ENCODE assay signal across 8 cellular contexts in the genomic region with DNA sequence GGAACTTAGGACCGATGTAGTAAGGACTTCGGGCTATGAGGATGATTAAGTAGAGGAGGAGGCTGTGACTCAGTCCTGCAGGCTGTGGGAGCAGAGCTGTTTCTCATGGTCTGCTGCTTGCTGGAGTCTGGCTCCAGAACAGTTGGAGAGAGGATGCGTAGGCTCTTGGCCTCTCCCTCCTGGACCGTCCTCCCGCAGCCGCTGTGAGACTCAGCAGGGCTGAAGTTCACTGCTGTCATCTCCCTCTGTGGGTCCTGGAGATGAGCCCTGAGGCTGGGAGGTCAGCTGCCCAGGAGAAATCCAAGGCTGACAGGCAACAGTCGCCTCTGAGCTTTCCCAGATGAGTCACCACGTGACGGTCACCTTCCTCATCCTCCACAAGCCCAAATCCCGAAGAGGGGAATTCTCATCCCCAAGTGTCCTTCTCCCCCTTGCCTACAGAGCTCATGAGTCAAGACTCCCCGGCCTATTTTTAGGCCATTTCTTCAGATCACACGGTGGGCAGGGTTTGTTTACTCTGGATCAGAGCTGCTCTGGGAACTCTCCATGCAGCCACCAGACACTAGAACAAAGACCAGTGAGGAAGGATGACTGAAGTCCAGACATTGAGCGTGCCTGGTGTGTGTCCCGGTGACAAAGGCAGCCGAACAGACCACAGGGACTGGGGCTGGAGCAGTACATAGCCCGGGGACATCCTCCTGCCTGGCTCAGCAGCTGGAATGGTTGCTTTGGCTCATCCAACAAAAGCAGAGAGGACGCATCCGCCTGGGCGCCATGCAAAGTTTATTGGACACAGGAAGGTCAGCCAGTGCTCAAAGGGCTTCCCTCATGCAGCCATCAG.
A peak's percentile ranks its signal among the peaks of the same experiment; 100 is the strongest.
DNase-seq lines count a peak whose midpoint lies in the region; TF ChIP-seq lines count a peak whose summit lies in the region.
"Not testable (repeated sequence)": the region's sequence is repeated elsewhere in the genome, so short reads cannot be mapped to it uniquely, and the experiment has no call there.

No MANE protein-coding gene starts in this region.

- peak in 1 of 2 donors; percentile 39 for TF ChIP-seq EP300 in tibial nerve (IDR thresholded peaks at IDR 0.05)

- H3K27me3 ChIP-seq in liver (ENCODE audit: control insufficient read depth in 4 of 4, insufficient read depth in 4 of 4, low read length in 3 of 4); tibial nerve: not testable (repeated sequence)

- not testable (repeated sequence) for TF ChIP-seq RAD21 in liver (IDR thresholded peaks at IDR 0.05)

- not testable (repeated sequence) for H3K27ac Mint-ChIP-seq in chondrocyte (ENCODE audit: unreplicated experiment)

- H3K9ac ChIP-seq in liver (ENCODE audit: low read depth in 1 of 2, low read length in 2 of 2): not testable (repeated sequence)

- H3K27ac ChIP-seq in liver (ENCODE audit: low read depth in 1 of 2, low read length in 2 of 2): peak overlapping the region; percentile 8 to 25
- peak overlapping the region in 2 of 4 donors; percentile 50 to 67 for H3K27ac ChIP-seq in tibial nerve

- peak overlapping the region; percentile 21 for H3K4me3 Mint-ChIP-seq in chondrocyte (ENCODE audit: unreplicated experiment)

- not testable (repeated sequence) for H3K36me3 ChIP-seq in liver (ENCODE audit: control insufficient read depth in 4 of 4, insufficient read depth in 3 of 4, low read depth in 1 of 4, low read length in 3 of 4); tibial nerve

- not testable (repeated sequence) for H3K4me1 Mint-ChIP-seq in chondrocyte (ENCODE audit: low read depth)

- H3K36me3 Mint-ChIP-seq in chondrocyte (ENCODE audit: low read depth): not testable (repeated sequence)

- not testable (repeated sequence) for TF ChIP-seq POLR2A in tibial nerve (IDR thresholded peaks at IDR 0.05)

- 66% methylated on average over 19 of the region's 19 CpGs for whole genome bisulfite sequencing in liver
- WGBS in tibial nerve, 2 donors: 42 to 46% methylated on average over 15 to 17 of the region's 19 CpGs

- not testable (repeated sequence) for H3K27me3 Mint-ChIP-seq in chondrocyte (ENCODE audit: low read depth)

- peak; percentile 80 for DNase-seq in AG08396 (ENCODE audit: low spot score)
- DNase-seq in HFF-Myc (ENCODE audit: extremely low read depth, low read depth): peak; percentile 67
- DNase-seq in SK-N-DZ (ENCODE audit: low spot score): peak; percentile 60
- DNase-seq in chondrocyte (ENCODE audit: low spot score): peak; percentile 90
- peak; percentile 96 for DNase-seq in glomerular visceral epithelial cell (ENCODE audit: extremely low spot score)
- peak; percentile 6 for DNase-seq in pons (ENCODE audit: low spot score)
- peak; percentile 37 to 60 for DNase-seq in tibial nerve (ENCODE audit: low spot score in 2 of 2)

- H3K9me3 ChIP-seq in liver (ENCODE audit: control insufficient read depth in 4 of 4, low read length in 3 of 4); tibial nerve: not testable (repeated sequence)

- TF ChIP-seq CTCF in HFF-Myc (IDR thresholded peaks at IDR 0.05; ENCODE audit: low read depth, low read length, missing control alignments); chondrocyte (IDR thresholded peaks at IDR 0.05); liver (IDR thresholded peaks at IDR 0.05; ENCODE audit: low read depth, low read length, missing input control); tibial nerve (IDR thresholded peaks at IDR 0.05): not testable (repeated sequence)

- peaks cover 12% of the 10 kb centered on the region for H3K9me3 Mint-ChIP-seq in chondrocyte (ENCODE audit: low read depth)

- H3K4me1 ChIP-seq in liver (ENCODE audit: control insufficient read depth in 4 of 4, insufficient read depth in 4 of 4, low read length in 3 of 4); tibial nerve: not testable (repeated sequence)

- not testable (repeated sequence) for H3K4me3 ChIP-seq in HFF-Myc (replicated peaks; ENCODE audit: low read depth, low read length); liver (ENCODE audit: low read depth in 1 of 3, low read length in 3 of 3); tibial nerve

TF ChIP-seq in liver, 16 proteins besides CTCF, POLR2A, EP300 and RAD21:
- peak; percentile 51 for TF ChIP-seq NR2F2 (IDR thresholded peaks at IDR 0.05)
- peak in 1 of 2 donors; percentile 16 for TF ChIP-seq RXRA (IDR thresholded peaks at IDR 0.05)

Comparison
In these comparisons a context has a peak if more than half of its experiments do, and no peak if none do; other contexts are left out.
1. DNase-seq: peak in every context shown above with its lines; median percentile 96 in glomerular visceral epithelial cell; 90 in chondrocyte; 80 in AG08396; 67 in HFF-Myc; 60 in SK-N-DZ; 48 in tibial nerve; 6 in pons.